17 cellular contexts compared by ENCODE assay signal in the genomic region with DNA sequence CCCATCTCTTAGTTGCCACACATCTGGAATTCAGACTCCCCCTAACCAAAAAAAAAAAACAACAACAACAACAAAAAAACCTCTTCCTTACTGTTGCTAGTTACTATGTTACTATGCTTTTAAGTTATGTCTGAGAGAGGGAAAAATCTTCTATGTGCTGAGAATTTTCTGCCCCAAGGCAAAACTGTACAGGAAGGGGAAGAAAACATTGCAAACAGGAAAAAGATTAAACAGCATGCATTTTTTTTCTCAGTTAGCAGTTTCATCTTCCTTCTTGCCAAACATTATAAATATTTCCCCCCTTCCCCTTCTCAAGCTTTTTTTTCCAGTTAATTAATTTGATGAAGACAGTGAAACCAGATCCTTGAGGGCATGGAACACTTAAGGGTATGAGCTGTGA. TPM values are rescaled to one million over a fixed set of nuclear protein-coding genes. Genes with fewer than 3 reads are reported as not detected.
DNase-seq lines count a peak whose midpoint lies in the region; ATAC-seq and TF ChIP-seq lines count a peak whose summit lies in the region.
"Had no signal": no experiment of that assay in that cellular context is flagged by ENCODE, and none has a peak within 500 bp of the region (broad histone marks: within the 10 kb centered on the region; RNA-seq: fewer than 3 reads in every experiment).

No MANE protein-coding gene starts in this region.

- H3K9me2 ChIP-seq in Loucy (replicated peaks; ENCODE audit: low read depth, low read length), result no peaks in the 10 kb centered on the region

- peak overlapping the region; percentile 53 for H3K4me3 Mint-ChIP-seq in activated naive CD4-positive, alpha-beta T cell treated with anti-CD3 and anti-CD28 coated beads for 36 hours
- H3K4me3 Mint-ChIP-seq in activated naive CD8-positive, alpha-beta T cell, result peak overlapping the region; percentile 90
- H3K4me3 Mint-ChIP-seq in stimulated activated effector memory CD8-positive, alpha-beta T cell treated with anti-CD3 and anti-CD28 coated beads, Interleukin-12 subunit alpha, Interleukin-12 subunit beta, amount 100 ng/mL, for 72 hours, result peak overlapping the region; percentile 85

- H3K27ac Mint-ChIP-seq in activated naive CD4-positive, alpha-beta T cell treated with anti-CD3 and anti-CD28 coated beads for 36 hours, result no peak overlapping the region
- peak overlapping the region; percentile 84 for H3K27ac Mint-ChIP-seq in activated naive CD8-positive, alpha-beta T cell
- no peak overlapping the region for H3K27ac Mint-ChIP-seq in stimulated activated effector memory CD8-positive, alpha-beta T cell treated with anti-CD3 and anti-CD28 coated beads, Interleukin-12 subunit alpha, Interleukin-12 subunit beta, amount 100 ng/mL, for 72 hours

- DNase-seq in activated naive CD4-positive, alpha-beta T cell treated with anti-CD3 and anti-CD28 coated beads for 36 hours, result no peak
- no peak for DNase-seq in activated naive CD4-positive, alpha-beta T cell treated with Interleukin-2 at 50 U/mL for 16 hours
- DNase-seq in stimulated activated effector memory CD8-positive, alpha-beta T cell treated with anti-CD3 and anti-CD28 coated beads, Interleukin-12 subunit alpha, Interleukin-12 subunit beta, amount 100 ng/mL, for 72 hours (ENCODE audit: low spot score in 2 of 2), result no peak
- no peak for DNase-seq in HK-2 (ENCODE audit: unreplicated experiment)
- DNase-seq in glomerular visceral epithelial cell (ENCODE audit: extremely low spot score), result no peak
- DNase-seq: effector CD8-positive, alpha-beta T cell; islet precursor cell; mesenchymal stem cell; NCI-H1694; NCI-H446; right cardiac atrium; SIG-M5; stimulated activated CD4-positive, alpha-beta T cell treated with anti-CD3 and anti-CD28 coated beads, Interleukin-1b, Interleukin-23, amount 100 ng/mL, for 48 hours had no signal

- no peaks in the 10 kb centered on the region for H4K20me1 ChIP-seq in Loucy (ENCODE audit: insufficient read depth, low read length, poor library complexity, severe bottlenecking)

- intact Hi-C loops in activated naive CD4-positive, alpha-beta T cell treated with anti-CD3 and anti-CD28 coated beads for 36 hours (cut with micrococcal nuclease), result loop anchor here (5.0 to 10.0 kb wide), 4 partner anchors 174 to 844 kb away; a partner anchor contains a TSS

- H3F3A ChIP-seq in Loucy (ENCODE audit: low read depth), result no peaks in the 10 kb centered on the region

- no peaks in the 10 kb centered on the region for H3K27me3 ChIP-seq in Loucy (ENCODE audit: insufficient read depth, low read length, poor library complexity, severe bottlenecking)
- H3K27me3 ChIP-seq: cardiac muscle cell had no signal

- peaks cover 69% of the 10 kb centered on the region for H3K4me1 Mint-ChIP-seq in activated naive CD4-positive, alpha-beta T cell treated with anti-CD3 and anti-CD28 coated beads for 36 hours (ENCODE audit: low read depth)
- H3K4me1 Mint-ChIP-seq in activated naive CD8-positive, alpha-beta T cell (ENCODE audit: low read depth), result peaks cover 79% of the 10 kb centered on the region
- peaks cover 71% of the 10 kb centered on the region for H3K4me1 Mint-ChIP-seq in stimulated activated effector memory CD8-positive, alpha-beta T cell treated with anti-CD3 and anti-CD28 coated beads, Interleukin-12 subunit alpha, Interleukin-12 subunit beta, amount 100 ng/mL, for 72 hours

- no peak overlapping the region for H3K9ac ChIP-seq in Loucy (ENCODE audit: low read depth, low read length, poor library complexity, severe bottlenecking)

- peak overlapping the region; percentile 68 for H2AFZ ChIP-seq in Loucy (ENCODE audit: low read length)

- no peaks in the 10 kb centered on the region for H3K9me3 ChIP-seq in Loucy (ENCODE audit: insufficient read depth, low read depth, low read length)

- no peak overlapping the region for H3K4me2 ChIP-seq in Loucy (ENCODE audit: low read depth, low read length, poor library complexity, severe bottlenecking)

- H3K9me3 Mint-ChIP-seq in activated naive CD4-positive, alpha-beta T cell treated with anti-CD3 and anti-CD28 coated beads for 36 hours, result no peaks in the 10 kb centered on the region
- H3K9me3 Mint-ChIP-seq in activated naive CD8-positive, alpha-beta T cell (ENCODE audit: low read depth), result no peaks in the 10 kb centered on the region
- H3K9me3 Mint-ChIP-seq in stimulated activated effector memory CD8-positive, alpha-beta T cell treated with anti-CD3 and anti-CD28 coated beads, Interleukin-12 subunit alpha, Interleukin-12 subunit beta, amount 100 ng/mL, for 72 hours, result no peaks in the 10 kb centered on the region

- no peaks in the 10 kb centered on the region for H3K27me3 Mint-ChIP-seq in activated naive CD4-positive, alpha-beta T cell treated with anti-CD3 and anti-CD28 coated beads for 36 hours (ENCODE audit: low read depth)
- H3K27me3 Mint-ChIP-seq in activated naive CD8-positive, alpha-beta T cell, result no peaks in the 10 kb centered on the region

- peaks cover 18% of the 10 kb centered on the region for H3K4me1 ChIP-seq in Loucy (ENCODE audit: insufficient read depth, low read length, poor library complexity, severe bottlenecking)

- no peaks in the 10 kb centered on the region for H3K36me3 Mint-ChIP-seq in activated naive CD4-positive, alpha-beta T cell treated with anti-CD3 and anti-CD28 coated beads for 36 hours (ENCODE audit: low read depth)
- H3K36me3 Mint-ChIP-seq in activated naive CD8-positive, alpha-beta T cell, result peaks cover 2% of the 10 kb centered on the region
- no peaks in the 10 kb centered on the region for H3K36me3 Mint-ChIP-seq in stimulated activated effector memory CD8-positive, alpha-beta T cell treated with anti-CD3 and anti-CD28 coated beads, Interleukin-12 subunit alpha, Interleukin-12 subunit beta, amount 100 ng/mL, for 72 hours

- TF ChIP-seq CTCF in Loucy (conservative IDR thresholded peaks at IDR 0.05; ENCODE audit: low read length), result no peak

- no peaks in the 10 kb centered on the region for H3K36me3 ChIP-seq in Loucy (ENCODE audit: insufficient read depth, low read length)
- H3K36me3 ChIP-seq: cardiac muscle cell had no signal

- no peaks in the 10 kb centered on the region for H3K79me2 ChIP-seq in Loucy (ENCODE audit: insufficient read depth, low read length)

- H3K4me3 ChIP-seq in Loucy (ENCODE audit: low read length, poor library complexity, severe bottlenecking), result no peak overlapping the region
- H3K4me3 ChIP-seq: cardiac muscle cell had no signal

- CTCF ChIA-PET in activated naive CD4-positive, alpha-beta T cell treated with anti-CD3 and anti-CD28 coated beads for 36 hours (lab: Charles Lee), result interaction anchor here (0.9 to 1.2 kb wide), 6 partner anchors 15 to 404 kb away, joined by 3 to 8 read pairs (median 3); a partner anchor contains a TSS

- no peak for ATAC-seq in stimulated activated effector memory CD8-positive, alpha-beta T cell treated with anti-CD3 and anti-CD28 coated beads, Interleukin-12 subunit alpha, Interleukin-12 subunit beta, amount 100 ng/mL, for 72 hours
- no peak for ATAC-seq in GM19035 (IDR thresholded peaks at IDR 0.05; ENCODE audit: unreplicated experiment)
- ATAC-seq: right cardiac atrium had no signal

RNA-seq across cellular contexts. Expression of a gene that starts 1.1 kb away (rescaled TPM):
- total RNA-seq in activated naive CD4-positive, alpha-beta T cell treated with anti-CD3 and anti-CD28 coated beads for 36 hours, result 1 to 10 TPM; 1.1 TPM

RNA-seq across cellular contexts. Expression of a gene that starts 14.8 kb away (rescaled TPM):
- total RNA-seq in activated naive CD4-positive, alpha-beta T cell treated with anti-CD3 and anti-CD28 coated beads for 36 hours, result 10 to 100 TPM; 62.8 to 68.9 TPM
